34 cellular contexts compared by ENCODE assay signal in genomic region chr1:56313560-56313959, GRCh38.
"Had no signal": no experiment of that assay in that cellular context is flagged by ENCODE, and none has a peak within 500 bp of the region (broad histone marks: within the 10 kb centered on the region; RNA-seq: fewer than 3 reads in every experiment).

No MANE protein-coding gene starts in this region.

- H3K4me1 ChIP-seq: adrenal gland, ascending aorta, body of pancreas, breast epithelium had no signal

- H3K36me3 ChIP-seq: adrenal gland, ascending aorta, brain microvascular endothelial cell, breast epithelium, cardiac muscle cell had no signal

- ATAC-seq: activated naive CD4-positive, alpha-beta T cell treated with anti-CD3 and anti-CD28 coated beads, Interleukin-2, amount 50 U/mL, for 72 hours; activated naive CD8-positive, alpha-beta T cell treated with anti-CD3 and anti-CD28 coated beads, Interleukin-2, amount 50 U/mL, for 24 hours; activated T-cell treated with anti-CD3 and anti-CD28 coated beads, Interleukin-2, amount 50 U/mL, for 4 hours; activated T-cell treated with anti-CD3 and anti-CD28 coated beads, Interleukin-2, amount 50 U/mL, for 72 hours; activated T-helper 17 cell treated with anti-CD3 and anti-CD28 coated beads, Interleukin-2, amount 50 U/mL, for 72 hours; body of pancreas had no signal

- FAIRE-seq: astrocyte, bronchial epithelial cell had no signal

- H3K27ac ChIP-seq: adrenal gland, ascending aorta, body of pancreas, brain microvascular endothelial cell, breast epithelium, cardiac muscle cell had no signal

- H3K4me3 ChIP-seq: adrenal gland, ascending aorta, body of pancreas, breast epithelium, cardiac muscle cell had no signal

- DNase-seq: activated effector memory CD4-positive, alpha-beta T cell treated with anti-CD3 and anti-CD28 coated beads, Interleukin-2, amount 50 U/mL, for 16 hours; activated effector memory CD4-positive, alpha-beta T cell treated with Interleukin-2 at 50 U/mL for 16 hours; activated gamma-delta T cell; activated gamma-delta T cell treated with Interleukin-2 at 50 U/mL for 16 hours; activated naive CD4-positive, alpha-beta T cell; activated naive CD4-positive, alpha-beta T cell treated with anti-CD3 and anti-CD28 coated beads for 36 hours; activated naive CD4-positive, alpha-beta T cell treated with anti-CD3 and anti-CD28 coated beads, Interleukin-2, amount 10 ng/mL, durations not matched to agents 7 days and 5 days; activated naive CD4-positive, alpha-beta T cell treated with anti-CD3 and anti-CD28 coated beads, Interleukin-2, amount 50 U/mL, for 16 hours; activated naive CD4-positive, alpha-beta T cell treated with Interleukin-2 at 50 U/mL for 16 hours; activated naive CD8-positive, alpha-beta T cell treated with anti-CD3 and anti-CD28 coated beads for 36 hours; activated naive CD8-positive, alpha-beta T cell treated with anti-CD3 and anti-CD28 coated beads, Interleukin-2, amount 10 ng/mL, durations not matched to agents 7 days and 5 days; activated naive CD8-positive, alpha-beta T cell treated with anti-CD3 and anti-CD28 coated beads, Interleukin-2, amount 50 U/mL, for 24 hours; activated T-cell treated with anti-CD3 and anti-CD28 coated beads, Interleukin-2, amount 50 U/mL, for 1 hour; activated T-cell treated with anti-CD3 and anti-CD28 coated beads, Interleukin-2, amount 50 U/mL, for 24 hours; activated T-cell treated with anti-CD3 and anti-CD28 coated beads, Interleukin-2, amount 50 U/mL, for 4 hours; activated T-cell treated with anti-CD3 and anti-CD28 coated beads, Interleukin-2, amount 50 U/mL, for 48 hours; activated T-cell treated with anti-CD3 and anti-CD28 coated beads, Interleukin-2, amount 50 U/mL, for 72 hours; adrenal gland; amniotic stem cell; amygdala; anterior cingulate cortex; aorta; body of pancreas; brain microvascular endothelial cell; caudate nucleus; central memory CD4-positive, alpha-beta T cell; cerebellar nuclear complex had no signal

- H3K9me3 ChIP-seq: adrenal gland, body of pancreas had no signal

- H3K27me3 ChIP-seq: adrenal gland, ascending aorta, body of pancreas, brain microvascular endothelial cell, breast epithelium, cardiac muscle cell had no signal
